ENCODE assay signal across 10 cellular contexts in genomic region chr3:121692010-121692699, GRCh38. TPM values are rescaled to one million over a fixed set of nuclear protein-coding genes. Genes with fewer than 3 reads are reported as not detected.
"Had no signal": no experiment of that assay in that cellular context is flagged by ENCODE, and none has a peak within 500 bp of the region (broad histone marks: within the 10 kb centered on the region; RNA-seq: fewer than 3 reads in every experiment).

No MANE protein-coding gene starts in this region.

- H3K4me3 ChIP-seq: stomach, thyroid gland had no signal

- H3K27me3 ChIP-seq: stomach, thyroid gland had no signal

- ATAC-seq: esophagus mucosa had no signal

- DNase-seq: activated CD4-positive, alpha-beta T cell treated with anti-CD3 and anti-CD28 coated beads for 4 hours; activated gamma-delta T cell treated with Interleukin-2 at 50 U/mL for 16 hours; activated T-cell treated with anti-CD3 and anti-CD28 coated beads, Interleukin-2, amount 50 U/mL, for 24 hours; glutamatergic neuron; stimulated activated CD4-positive, alpha-beta T cell treated with anti-CD3 and anti-CD28 coated beads, Interleukin-4, amount 100 ng/mL, for 24 hours; stomach; T-helper 9 cell; thyroid gland had no signal

- H3K9me3 Mint-ChIP-seq: activated T-cell treated with anti-CD3 and anti-CD28 coated beads, Interleukin-2, amount 50 U/mL, for 24 hours had no signal

- H3K9me3 ChIP-seq: stomach, thyroid gland had no signal

- H3K27me3 Mint-ChIP-seq: activated T-cell treated with anti-CD3 and anti-CD28 coated beads, Interleukin-2, amount 50 U/mL, for 24 hours had no signal

- H3K4me1 ChIP-seq: stomach had no signal

- H3K4me3 Mint-ChIP-seq: activated T-cell treated with anti-CD3 and anti-CD28 coated beads, Interleukin-2, amount 50 U/mL, for 24 hours had no signal

- H3K27ac ChIP-seq: stomach, thyroid gland had no signal

RNA-seq across cellular contexts. Expression of gene HCLS1, which starts 31.5 kb away (rescaled TPM):
- total RNA-seq: osteocyte had no signal
